ENCODE assay signal across 34 cellular contexts in the genomic region with DNA sequence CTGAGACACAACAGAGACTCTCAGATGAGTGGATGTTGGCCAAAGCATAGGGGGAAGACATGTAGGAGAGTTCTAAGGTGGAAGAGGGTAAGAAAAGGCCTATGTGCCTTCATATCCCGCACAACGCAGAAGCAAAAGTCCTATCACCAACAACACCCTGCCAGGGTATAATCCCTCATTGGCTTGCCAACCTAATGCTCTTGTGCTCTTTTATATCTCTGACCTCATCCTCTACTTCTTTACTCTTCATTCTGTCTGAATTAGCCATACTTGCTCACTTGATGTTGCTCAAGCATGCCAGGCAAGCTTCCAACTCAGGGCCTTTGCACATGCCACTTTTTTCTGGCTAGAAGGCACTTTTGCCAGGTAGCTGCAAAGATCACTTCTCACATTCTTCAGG.
"Had no signal": no experiment of that assay in that cellular context is flagged by ENCODE, and none has a peak within 500 bp of the region (broad histone marks: within the 10 kb centered on the region; RNA-seq: fewer than 3 reads in every experiment).

No MANE protein-coding gene starts in this region.

- H3K9ac ChIP-seq: KMS-11 had no signal

- H3K9me3 ChIP-seq: MG63 had no signal

- H3K4me3 ChIP-seq: MG63 had no signal

- H3K27ac ChIP-seq: KMS-11 had no signal

- H3K4me2 ChIP-seq: KMS-11 had no signal

- DNase-seq: Karpas-422, Kasumi-1, MG63, MM.1S, MV-4-11, NCI-H1048, NCI-H1092, NCI-H1092 treated with DMSO at 0.1 percent for 48 hours, NCI-H1105, NCI-H1105 treated with DMSO at 0.1 percent for 48 hours, NCI-H1417, NCI-H1417 treated with DMSO at 0.1 percent for 48 hours, NCI-H1436, NCI-H1436 treated with DMSO at 0.1 percent for 48 hours, NCI-H146, NCI-H1694, NCI-H1694 treated with DMSO at 0.1 percent for 48 hours, NCI-H187, NCI-H187 treated with DMSO at 0.1 percent for 48 hours, NCI-H1930, NCI-H2029, NCI-H2029 treated with DMSO at 0.1 percent for 48 hours, NCI-H2081, NCI-H2081 treated with DMSO at 0.1 percent for 48 hours, NCI-H2107, NCI-H2171, NCI-H2171 treated with DMSO at 0.1 percent for 48 hours, NCI-H2227 treated with DMSO at 0.1 percent for 48 hours, NCI-H226, NCI-H345, NCI-H446, NCI-H446 treated with DMSO at 0.1 percent for 48 hours, NCI-H510A had no signal

- H3K27me3 ChIP-seq: MG63 had no signal

- H3K36me3 ChIP-seq: MG63 had no signal
